9 cellular contexts compared by ENCODE assay signal in genomic region chr2:10432315-10433181, GRCh38. TPM values are rescaled to one million over a fixed set of nuclear protein-coding genes. Genes with fewer than 3 reads are reported as not detected.
DNase-seq lines count a peak whose midpoint lies in the region; ATAC-seq and TF ChIP-seq lines count a peak whose summit lies in the region.
"Had no signal": no experiment of that assay in that cellular context is flagged by ENCODE, and none has a peak within 500 bp of the region (broad histone marks: within the 10 kb centered on the region; RNA-seq: fewer than 3 reads in every experiment).

No MANE protein-coding gene starts in this region.

- H3K9ac ChIP-seq in HUES48 (ENCODE audit: low read depth, low read length) (no peak overlapping the region), neural progenitor cell (no peak overlapping the region)
- H3K9ac ChIP-seq: KMS-11 had no signal

- no peaks in the 10 kb centered on the region for H3K36me3 Mint-ChIP-seq in neural progenitor cell

- H3K4me1 ChIP-seq in HUES48 (ENCODE audit: control insufficient read depth, insufficient read depth, low read length) (no peaks in the 10 kb centered on the region), neural progenitor cell (no peaks in the 10 kb centered on the region)

- TF ChIP-seq CTCF in neural progenitor cell (IDR thresholded peaks at IDR 0.05): no peak

- H3K36me3 ChIP-seq in HUES48 (ENCODE audit: control insufficient read depth, insufficient read depth, low read length) (no peaks in the 10 kb centered on the region), neural progenitor cell (no peaks in the 10 kb centered on the region)

- no peaks in the 10 kb centered on the region for H3F3A ChIP-seq in neural progenitor cell (ENCODE audit: low read depth)

- H3K4me1 Mint-ChIP-seq in neural progenitor cell: peaks cover 22% of the 10 kb centered on the region

- H3K27me3 ChIP-seq in HUES48 (ENCODE audit: control insufficient read depth, insufficient read depth, low read length): peaks cover 11% of the 10 kb centered on the region
- H3K27me3 ChIP-seq in neural progenitor cell: peaks cover 19% of the 10 kb centered on the region

- H3K4me2 ChIP-seq in neural progenitor cell: peak overlapping the region; percentile 65
- H3K4me2 ChIP-seq: KMS-11 had no signal

- no peaks in the 10 kb centered on the region for H3K79me2 ChIP-seq in neural progenitor cell (ENCODE audit: low read depth)

- H3K9me3 ChIP-seq in HUES48 (ENCODE audit: control insufficient read depth, insufficient read depth, low read length): no peaks in the 10 kb centered on the region
- no peaks in the 10 kb centered on the region for H3K9me3 ChIP-seq in neural progenitor cell (ENCODE audit: low read depth)

- DNase-seq in ELF-1 (ENCODE audit: low read depth, low spot score) (peak; percentile 15), ecto neural progenitor cell (ENCODE audit: low spot score) (peak; percentile 65), neural progenitor cell (ENCODE audit: low spot score) (peak; percentile 50), SKM-1 (lab: John Stamatoyannopoulos, UW; ENCODE audit: unreplicated experiment) (no peak)
- DNase-seq in effector CD8-positive, alpha-beta T cell (lab: John Stamatoyannopoulos, UW): no peak
- DNase-seq in NK-92 treated with Interleukin-12 subunit alpha and Interleukin-12 subunit beta, amount 100 ng/mL, for 24 hours (lab: John Stamatoyannopoulos, UW): no peak

- no peaks in the 10 kb centered on the region for H3K9me3 Mint-ChIP-seq in neural progenitor cell

- peak overlapping the region; percentile 95 for H3K27ac Mint-ChIP-seq in neural progenitor cell

- H3K27ac ChIP-seq in HUES48 (ENCODE audit: low read depth, low read length): no peak overlapping the region
- H3K27ac ChIP-seq in neural progenitor cell: no peak overlapping the region
- H3K27ac ChIP-seq: KMS-11 had no signal

- H3K4me3 ChIP-seq in HUES48 (ENCODE audit: low read depth, low read length) (peak overlapping the region; percentile 64), neural progenitor cell (peak overlapping the region; percentile 38)

- H4K20me1 ChIP-seq in neural progenitor cell (ENCODE audit: low read depth): no peaks in the 10 kb centered on the region

- no peak overlapping the region for H2AFZ ChIP-seq in neural progenitor cell (replicated peaks)

- no peak overlapping the region for H3K4me3 Mint-ChIP-seq in neural progenitor cell

- no peak for ATAC-seq in HG03460 (IDR thresholded peaks at IDR 0.05; ENCODE audit: unreplicated experiment)

- H3K27me3 Mint-ChIP-seq in neural progenitor cell (ENCODE audit: insufficient read depth, low read depth): peaks cover 11% of the 10 kb centered on the region

RNA-seq across cellular contexts. Expression of gene ODC1, which starts 15.6 kb away (rescaled TPM):
- 348 and 437 TPM in 2 replicates for total RNA-seq in neural progenitor cell (ENCODE audit: low replicate concordance)

Comparison
In these comparisons a context has a peak if more than half of its experiments do, and no peak if none do; other contexts are left out.
1. DNase-seq: peak in ELF-1 (single experiment), ecto neural progenitor cell (single experiment) and neural progenitor cell (single experiment); none in SKM-1 (single experiment), effector CD8-positive, alpha-beta T cell (single experiment) and NK-92 treated with Interleukin-12 subunit alpha and Interleukin-12 subunit beta, amount 100 ng/mL, for 24 hours (single experiment).